Comparison of ENCODE assay signal across 9 cellular contexts in genomic region chr22:50576070-50576469, GRCh38. TPM values are rescaled to one million over a fixed set of nuclear protein-coding genes. Genes with fewer than 3 reads are reported as not detected.
DNase-seq lines count a peak whose midpoint lies in the region; ATAC-seq and TF ChIP-seq lines count a peak whose summit lies in the region.
"Had no signal": no experiment of that assay in that cellular context is flagged by ENCODE, and none has a peak within 500 bp of the region (broad histone marks: within the 10 kb centered on the region; RNA-seq: fewer than 3 reads in every experiment).

No MANE protein-coding gene starts in this region.

- no peaks in the 10 kb centered on the region for H3K27me3 Mint-ChIP-seq in chondrocyte (ENCODE audit: low read depth)
- no peaks in the 10 kb centered on the region for H3K27me3 Mint-ChIP-seq in activated T-helper 2 cell treated with anti-CD3 and anti-CD28 coated beads, Interferon-gamma antibody, Interleukin-2, Interleukin-4, amounts not matched to agents 10 μg/mL and 5 μg/mL and 100 μg/mL, durations not matched to agents 14 hours and 24 hours and 36 hours (ENCODE audit: low read depth)

- H3K36me3 Mint-ChIP-seq in chondrocyte (ENCODE audit: low read depth): peaks cover 14% of the 10 kb centered on the region
- peaks cover 57% of the 10 kb centered on the region for H3K36me3 Mint-ChIP-seq in activated T-helper 2 cell treated with anti-CD3 and anti-CD28 coated beads, Interferon-gamma antibody, Interleukin-2, Interleukin-4, amounts not matched to agents 10 μg/mL and 5 μg/mL and 100 μg/mL, durations not matched to agents 14 hours and 24 hours and 36 hours (ENCODE audit: low read depth)

- H2AFZ ChIP-seq in parathyroid adenoma: no peak overlapping the region

- H3K36me3 ChIP-seq in parathyroid adenoma (ENCODE audit: control insufficient read depth, insufficient read depth, low read length): no peaks in the 10 kb centered on the region

- H3K9me3 ChIP-seq in parathyroid adenoma (ENCODE audit: control insufficient read depth, low read length): no peaks in the 10 kb centered on the region

- H3K27ac Mint-ChIP-seq in chondrocyte (ENCODE audit: unreplicated experiment): no peak overlapping the region
- no peak overlapping the region for H3K27ac Mint-ChIP-seq in activated T-helper 2 cell treated with anti-CD3 and anti-CD28 coated beads, Interferon-gamma antibody, Interleukin-2, Interleukin-4, amounts not matched to agents 10 μg/mL and 5 μg/mL and 100 μg/mL, durations not matched to agents 14 hours and 24 hours and 36 hours

- no peak overlapping the region for H3K4me2 ChIP-seq in parathyroid adenoma (ENCODE audit: low read length)

- no peaks in the 10 kb centered on the region for H3K27me3 ChIP-seq in parathyroid adenoma (ENCODE audit: control insufficient read depth, insufficient read depth, low read length)

- DNase-seq in NCI-H1092 treated with DMSO at 0.1 percent for 48 hours (lab: John Stamatoyannopoulos, UW) (peak; percentile 1), NCI-H1092 (lab: John Stamatoyannopoulos, UW) (no peak), NCI-H69 (lab: John Stamatoyannopoulos, UW) (peak; percentile 73), chondrocyte (ENCODE audit: low spot score) (no peak), NCI-H187 treated with DMSO at 0.1 percent for 48 hours (lab: John Stamatoyannopoulos, UW) (no peak)
- no peak for DNase-seq in activated T-helper 2 cell treated with anti-CD3 and anti-CD28 coated beads, Interferon-gamma antibody, Interleukin-2, Interleukin-4, amounts not matched to agents 10 μg/mL and 5 μg/mL and 100 μg/mL, durations not matched to agents 14 hours and 24 hours and 36 hours (ENCODE audit: low spot score)
- DNase-seq: NCI-H1048 had no signal

- H3K4me3 Mint-ChIP-seq in chondrocyte (ENCODE audit: unreplicated experiment): no peak overlapping the region
- H3K4me3 Mint-ChIP-seq in activated T-helper 2 cell treated with anti-CD3 and anti-CD28 coated beads, Interferon-gamma antibody, Interleukin-2, Interleukin-4, amounts not matched to agents 10 μg/mL and 5 μg/mL and 100 μg/mL, durations not matched to agents 14 hours and 24 hours and 36 hours (ENCODE audit: low read depth): no peak overlapping the region

- H3K27ac ChIP-seq in parathyroid adenoma: no peak overlapping the region

- no peak for ATAC-seq in HG03095 (IDR thresholded peaks at IDR 0.05; ENCODE audit: unreplicated experiment)

- peak; percentile 59 for TF ChIP-seq CTCF in chondrocyte (IDR thresholded peaks at IDR 0.05)
- TF ChIP-seq CTCF in parathyroid adenoma (IDR thresholded peaks at IDR 0.05): peak; percentile 50

- intact Hi-C loops in activated T-helper 2 cell treated with anti-CD3 and anti-CD28 coated beads, Interferon-gamma antibody, Interleukin-2, Interleukin-4, amounts not matched to agents 10 μg/mL and 5 μg/mL and 100 μg/mL, durations not matched to agents 14 hours and 24 hours and 36 hours (cut with micrococcal nuclease): no loop called here

- no peaks in the 10 kb centered on the region for H3K79me2 ChIP-seq in parathyroid adenoma

- no peak overlapping the region for H3K4me3 ChIP-seq in parathyroid adenoma (ENCODE audit: low read depth, low read length)

- no peaks in the 10 kb centered on the region for H3K9me3 Mint-ChIP-seq in chondrocyte (ENCODE audit: low read depth)
- H3K9me3 Mint-ChIP-seq in activated T-helper 2 cell treated with anti-CD3 and anti-CD28 coated beads, Interferon-gamma antibody, Interleukin-2, Interleukin-4, amounts not matched to agents 10 μg/mL and 5 μg/mL and 100 μg/mL, durations not matched to agents 14 hours and 24 hours and 36 hours: no peaks in the 10 kb centered on the region

- no peaks in the 10 kb centered on the region for H3K4me1 ChIP-seq in parathyroid adenoma

- peaks cover 5% of the 10 kb centered on the region for H3K4me1 Mint-ChIP-seq in chondrocyte (ENCODE audit: low read depth)
- H3K4me1 Mint-ChIP-seq in activated T-helper 2 cell treated with anti-CD3 and anti-CD28 coated beads, Interferon-gamma antibody, Interleukin-2, Interleukin-4, amounts not matched to agents 10 μg/mL and 5 μg/mL and 100 μg/mL, durations not matched to agents 14 hours and 24 hours and 36 hours (ENCODE audit: low read depth): peaks cover 7% of the 10 kb centered on the region

- H3K9ac ChIP-seq in parathyroid adenoma: no peak overlapping the region

RNA-seq across cellular contexts. Expression of gene CPT1B, which starts 2.2 kb away (rescaled TPM):
- 33.9 to 42.6 TPM (median 34.7 TPM) in 3 replicates for total RNA-seq in chondrocyte
- total RNA-seq in activated T-helper 2 cell treated with anti-CD3 and anti-CD28 coated beads, Interferon-gamma antibody, Interleukin-2, Interleukin-4, amounts not matched to agents 10 μg/mL and 5 μg/mL and 100 μg/mL, durations not matched to agents 14 hours and 24 hours and 36 hours: 68.2 and 74.3 TPM in 2 replicates

RNA-seq across cellular contexts. Expression of gene CHKB, which starts 6.6 kb away (rescaled TPM):
- 47.4 to 64.5 TPM (median 47.9 TPM) in 3 replicates for total RNA-seq in chondrocyte
- total RNA-seq in activated T-helper 2 cell treated with anti-CD3 and anti-CD28 coated beads, Interferon-gamma antibody, Interleukin-2, Interleukin-4, amounts not matched to agents 10 μg/mL and 5 μg/mL and 100 μg/mL, durations not matched to agents 14 hours and 24 hours and 36 hours: 86.1 and 90.9 TPM in 2 replicates

RNA-seq across cellular contexts. Expression of gene SYCE3, which starts 13.4 kb away (rescaled TPM):
- total RNA-seq in chondrocyte: not detected in 3 replicates
- 0.62 TPM in 1 of 2 replicates, not detected in the other for total RNA-seq in activated T-helper 2 cell treated with anti-CD3 and anti-CD28 coated beads, Interferon-gamma antibody, Interleukin-2, Interleukin-4, amounts not matched to agents 10 μg/mL and 5 μg/mL and 100 μg/mL, durations not matched to agents 14 hours and 24 hours and 36 hours

RNA-seq across cellular contexts. Expression of gene MAPK8IP2, which starts 24.5 kb away (rescaled TPM):
- 3.0 to 4.3 TPM (median 4.1 TPM) in 3 replicates for total RNA-seq in chondrocyte
- 0.09 and 0.16 TPM in 2 replicates for total RNA-seq in activated T-helper 2 cell treated with anti-CD3 and anti-CD28 coated beads, Interferon-gamma antibody, Interleukin-2, Interleukin-4, amounts not matched to agents 10 μg/mL and 5 μg/mL and 100 μg/mL, durations not matched to agents 14 hours and 24 hours and 36 hours

RNA-seq across cellular contexts. Expression of gene KLHDC7B, which starts 30.4 kb away (rescaled TPM):
- 0.34 to 7.2 TPM (median 6.3 TPM) in 3 replicates for total RNA-seq in chondrocyte
- total RNA-seq in activated T-helper 2 cell treated with anti-CD3 and anti-CD28 coated beads, Interferon-gamma antibody, Interleukin-2, Interleukin-4, amounts not matched to agents 10 μg/mL and 5 μg/mL and 100 μg/mL, durations not matched to agents 14 hours and 24 hours and 36 hours: 3.0 and 3.3 TPM in 2 replicates

Comparison
In these comparisons a context has a peak if more than half of its experiments do, and no peak if none do; other contexts are left out.
1. DNase-seq: peak in NCI-H1092 treated with DMSO at 0.1 percent for 48 hours (single experiment) and NCI-H69 (single experiment); none in NCI-H1092 (single experiment), chondrocyte (single experiment), NCI-H187 treated with DMSO at 0.1 percent for 48 hours (single experiment) and activated T-helper 2 cell treated with anti-CD3 and anti-CD28 coated beads, Interferon-gamma antibody, Interleukin-2, Interleukin-4, amounts not matched to agents 10 μg/mL and 5 μg/mL and 100 μg/mL, durations not matched to agents 14 hours and 24 hours and 36 hours (single experiment).